In genomic region chr5:53476531-53477480, GRCh38 we compare ENCODE assay signal across 1 cellular context.
TF ChIP-seq lines count a peak whose summit lies in the region.

No MANE protein-coding gene starts in this region.

TF ChIP-seq in HepG2, 621 proteins besides CTCF, POLR2A, EP300 and RAD21 (continued from another document and continues in another):
- TF ChIP-seq ZNF646 (CRISPR knock-in tag; IDR thresholded peaks at IDR 0.05), result peak; percentile 77; the same call in 1 of the 2 replicates
- 0 out of 2 replicates have a peak, but pooled peaks have one; percentile 43 for TF ChIP-seq ZNF83 (CRISPR knock-in tag; IDR thresholded peaks at IDR 0.05; ENCODE audit: borderline replicate concordance)
- TF ChIP-seq ZNF12 (CRISPR knock-in tag; IDR thresholded peaks at IDR 0.05), result peak; percentile 84
- no peak for TF ChIP-seq SRY (CRISPR knock-in tag; IDR thresholded peaks at IDR 0.05)
- TF ChIP-seq ZNF264 (CRISPR knock-in tag; IDR thresholded peaks at IDR 0.05), result peak; percentile 98
- TF ChIP-seq ZNF503 (CRISPR knock-in tag; IDR thresholded peaks at IDR 0.05), result peak; percentile 99
- peak; percentile 87 for TF ChIP-seq MYPOP (CRISPR knock-in tag; IDR thresholded peaks at IDR 0.05)
- peak; percentile 64; the same call in 1 of the 3 replicates for TF ChIP-seq MXI1 (IDR thresholded peaks at IDR 0.05; ENCODE audit: borderline replicate concordance, low read depth, low read length)
- peak; percentile 85 for TF ChIP-seq ATF1 (CRISPR knock-in tag; IDR thresholded peaks at IDR 0.05)
- TF ChIP-seq CBX2 (IDR thresholded peaks at IDR 0.05; ENCODE audit: low read depth, low read length), result no peak
- TF ChIP-seq CBX2 (CRISPR knock-in tag; IDR thresholded peaks at IDR 0.05; ENCODE audit: low read depth), result no peak
- no peak for TF ChIP-seq ZNF773 (CRISPR knock-in tag; IDR thresholded peaks at IDR 0.05; ENCODE audit: borderline replicate concordance)
- TF ChIP-seq BORCS8-MEF2B (CRISPR knock-in tag; IDR thresholded peaks at IDR 0.05), result peak; percentile 92
- TF ChIP-seq ZNF207 (IDR thresholded peaks at IDR 0.05; ENCODE audit: borderline replicate concordance), result no peak
- peak; percentile 69; the same call in 1 of the 2 replicates for TF ChIP-seq JUNB (CRISPR knock-in tag; IDR thresholded peaks at IDR 0.05; ENCODE audit: borderline replicate concordance)
- peak; percentile 84; the same call in 1 of the 2 replicates for TF ChIP-seq BRF2 (CRISPR knock-in tag; IDR thresholded peaks at IDR 0.05)
- TF ChIP-seq SIN3B (IDR thresholded peaks at IDR 0.05; ENCODE audit: low read length), result no peak
- no peak for TF ChIP-seq SSRP1 (CRISPR knock-in tag; IDR thresholded peaks at IDR 0.05)
- no peak for TF ChIP-seq USF2 (IDR thresholded peaks at IDR 0.05; ENCODE audit: low read depth, low read length)
- peak; percentile 70; the same call in 1 of the 2 replicates for TF ChIP-seq USF2 (CRISPR knock-in tag; IDR thresholded peaks at IDR 0.05; ENCODE audit: borderline replicate concordance)
- TF ChIP-seq THAP9 (CRISPR knock-in tag; IDR thresholded peaks at IDR 0.05; ENCODE audit: borderline replicate concordance), result no peak
- peak; percentile 10 to 38; a peak in 2 of 4 replicates for TF ChIP-seq MAFK (conservative IDR thresholded peaks at IDR 0.05 in 1 of 2, IDR thresholded peaks at IDR 0.05 in 1 of 2; ENCODE audit: low read length in 2 of 2)
- TF ChIP-seq ZBTB25 (CRISPR knock-in tag; IDR thresholded peaks at IDR 0.05), result peak; percentile 94
- TF ChIP-seq ZNF616 (CRISPR knock-in tag; IDR thresholded peaks at IDR 0.05; ENCODE audit: low read depth), result no peak
- peak; percentile 68; the same call in 1 of the 2 replicates for TF ChIP-seq ZNF749 (CRISPR knock-in tag; IDR thresholded peaks at IDR 0.05; ENCODE audit: borderline replicate concordance)
- no peak for TF ChIP-seq ZC3H13 (CRISPR knock-in tag; IDR thresholded peaks at IDR 0.05)
- TF ChIP-seq AKAP8 (CRISPR knock-in tag; IDR thresholded peaks at IDR 0.05), result peak; percentile 88; the same call in 1 of the 2 replicates
- no peak for TF ChIP-seq MZF1 (CRISPR knock-in tag; IDR thresholded peaks at IDR 0.05; ENCODE audit: borderline replicate concordance)
- TF ChIP-seq MIER2 (CRISPR knock-in tag; IDR thresholded peaks at IDR 0.05), result peak; percentile 89
- TF ChIP-seq U2AF2 (IDR thresholded peaks at IDR 0.05; ENCODE audit: low read depth, low read length), result no peak
- TF ChIP-seq CEBPG (CRISPR knock-in tag; IDR thresholded peaks at IDR 0.05), result peak; percentile 88
- peak; percentile 100 for TF ChIP-seq NR2F1 (CRISPR knock-in tag; IDR thresholded peaks at IDR 0.05)
- peak; percentile 81; the same call in 1 of the 2 replicates for TF ChIP-seq ZIK1 (CRISPR knock-in tag; IDR thresholded peaks at IDR 0.05; ENCODE audit: borderline replicate concordance, low read depth)
- TF ChIP-seq ELK4 (CRISPR knock-in tag; IDR thresholded peaks at IDR 0.05; ENCODE audit: borderline replicate concordance), result no peak
- TF ChIP-seq ZFAT (CRISPR knock-in tag; conservative IDR thresholded peaks at IDR 0.05), result no peak
- TF ChIP-seq ZNF615 (CRISPR knock-in tag; IDR thresholded peaks at IDR 0.05; ENCODE audit: borderline replicate concordance), result no peak
- no peak for TF ChIP-seq ZNF883 (CRISPR knock-in tag; IDR thresholded peaks at IDR 0.05; ENCODE audit: not compliant biosample characterization)
- TF ChIP-seq ZNF558 (CRISPR knock-in tag; IDR thresholded peaks at IDR 0.05; ENCODE audit: borderline replicate concordance), result no peak
- no peak for TF ChIP-seq ATM (IDR thresholded peaks at IDR 0.05; ENCODE audit: borderline replicate concordance)
- TF ChIP-seq CBX1 (IDR thresholded peaks at IDR 0.05; ENCODE audit: low read depth), result no peak
- TF ChIP-seq ZNF724P (CRISPR knock-in tag; IDR thresholded peaks at IDR 0.05; ENCODE audit: borderline replicate concordance), result no peak
- TF ChIP-seq ZFP36 (IDR thresholded peaks at IDR 0.05; ENCODE audit: borderline replicate concordance, low read depth, low read length, partially characterized antibody), result no peak
- no peak for TF ChIP-seq E2F5 (CRISPR knock-in tag; conservative IDR thresholded peaks at IDR 0.05)
- no peak for TF ChIP-seq SNRNP70 (IDR thresholded peaks at IDR 0.05; ENCODE audit: low read depth, low read length)
- TF ChIP-seq SYNCRIP (IDR thresholded peaks at IDR 0.05; ENCODE audit: insufficient read depth, low read depth, low read length), result no peak
- peak; percentile 56; the same call in 1 of the 2 replicates for TF ChIP-seq SIN3A (IDR thresholded peaks at IDR 0.05; ENCODE audit: borderline replicate concordance, low read depth, low read length)
- TF ChIP-seq LCORL (IDR thresholded peaks at IDR 0.05), result peak; percentile 81
- TF ChIP-seq LCORL (CRISPR knock-in tag; IDR thresholded peaks at IDR 0.05), result peak; percentile 98
